ENCODE assay signal across 23 cellular contexts in the genomic region with DNA sequence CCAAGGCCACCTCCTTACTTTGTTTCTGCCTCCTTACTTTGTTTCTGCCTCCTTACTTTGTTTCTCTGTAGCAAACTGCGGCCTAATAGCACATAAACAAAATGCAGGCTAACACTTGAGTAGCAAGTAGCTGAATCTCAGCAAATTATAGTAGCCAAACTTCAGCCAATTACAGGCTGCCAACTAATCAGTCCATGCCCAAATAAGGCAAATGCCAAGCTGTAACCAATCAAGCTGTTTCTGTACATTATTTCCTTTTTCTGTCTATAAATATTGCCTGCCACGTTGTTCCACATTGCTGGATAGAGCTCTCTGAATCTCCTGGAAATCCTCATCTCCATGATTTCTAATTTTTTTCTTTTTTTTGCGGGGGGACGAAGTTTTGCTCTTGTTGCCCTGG. TPM values are rescaled to one million over a fixed set of nuclear protein-coding genes. Genes with fewer than 3 reads are reported as not detected.
"Had no signal": no experiment of that assay in that cellular context is flagged by ENCODE, and none has a peak within 500 bp of the region (broad histone marks: within the 10 kb centered on the region; RNA-seq: fewer than 3 reads in every experiment).

No MANE protein-coding gene starts in this region.

- H3K36me3 ChIP-seq: left ventricle myocardium inferior, ovary, right atrium auricular region, stomach, tibial nerve, uterus had no signal

- H3K27me3 ChIP-seq: ovary, right atrium auricular region, stomach, testis, tibial nerve, uterus had no signal

- H3K4me3 ChIP-seq: left ventricle myocardium inferior, lung, mucosa of descending colon, ovary, right atrium auricular region, skin epidermis, stomach, testis, tibial nerve, uterus had no signal

- DNase-seq: islet precursor cell; left ventricle myocardium inferior; midbrain; mucosa of descending colon; naive thymus-derived CD4-positive, alpha-beta T cell; ovary; stimulated activated CD4-positive, alpha-beta T cell treated with anti-CD3 and anti-CD28 coated beads, Interleukin-12 subunit alpha, Interleukin-12 subunit beta, amount 100 ng/mL, for 4 hours; stimulated activated CD4-positive, alpha-beta T cell treated with anti-CD3 and anti-CD28 coated beads, Interleukin-15, amount 100 ng/mL, for 24 hours; stimulated activated CD4-positive, alpha-beta T cell treated with anti-CD3 and anti-CD28 coated beads, Interleukin-2, amount 100 ng/mL, for 24 hours; stimulated activated CD4-positive, alpha-beta T cell treated with anti-CD3 and anti-CD28 coated beads, Interleukin-4, amount 100 ng/mL, for 1 hour; stimulated activated naive B cell treated with anti-CD40 and anti-IgM and Interleukin-4, amounts not matched to agents 10 μg/mL and 1 μg/mL and 100 μg/mL, for 72 hours; stimulated activated naive CD8-positive, alpha-beta T cell treated with anti-CD3 and anti-CD28 coated beads, Interleukin-15, Interleukin-2, amounts not matched to agents 100 U/mL and 50 U/mL, for 24 hours; stomach; testis; uterus had no signal

- H3K9me3 ChIP-seq: mucosa of descending colon, ovary, right atrium auricular region, stomach, testis, tibial nerve, uterus had no signal

- H3K27ac ChIP-seq: left ventricle myocardium inferior, ovary, right atrium auricular region, skin epidermis, stomach, testis, tibial nerve, uterus had no signal

- ATAC-seq: mucosa of descending colon; naive thymus-derived CD4-positive, alpha-beta T cell; natural killer cell treated with Interleukin-12 subunit alpha and Interleukin-12 subunit beta and Interleukin-15 and Interleukin-18, amount 100 ng/mL, for 72 hours; sciatic nerve; stimulated activated naive B cell treated with anti-CD40 and anti-IgM and Interleukin-4, amounts not matched to agents 10 μg/mL and 1 μg/mL and 100 μg/mL, for 72 hours; stimulated activated naive CD8-positive, alpha-beta T cell treated with anti-CD3 and anti-CD28 coated beads, Interleukin-15, Interleukin-2, amounts not matched to agents 100 U/mL and 50 U/mL, for 24 hours had no signal

- H3K4me1 ChIP-seq: left ventricle myocardium inferior, right atrium auricular region, testis, tibial nerve, uterus had no signal

RNA-seq across cellular contexts. Expression of gene FRZB, which starts 28.7 kb away (rescaled TPM):
- total RNA-seq: naive thymus-derived CD4-positive, alpha-beta T cell; natural killer cell treated with Interleukin-12 subunit alpha and Interleukin-12 subunit beta and Interleukin-15 and Interleukin-18, amount 100 ng/mL, for 72 hours; pulmonary artery endothelial cell; renal cortical epithelial cell had no signal
- polyA plus RNA-seq: naive thymus-derived CD4-positive, alpha-beta T cell had no signal
